Comparison of ENCODE assay signal across 8 cellular contexts in the genomic region with DNA sequence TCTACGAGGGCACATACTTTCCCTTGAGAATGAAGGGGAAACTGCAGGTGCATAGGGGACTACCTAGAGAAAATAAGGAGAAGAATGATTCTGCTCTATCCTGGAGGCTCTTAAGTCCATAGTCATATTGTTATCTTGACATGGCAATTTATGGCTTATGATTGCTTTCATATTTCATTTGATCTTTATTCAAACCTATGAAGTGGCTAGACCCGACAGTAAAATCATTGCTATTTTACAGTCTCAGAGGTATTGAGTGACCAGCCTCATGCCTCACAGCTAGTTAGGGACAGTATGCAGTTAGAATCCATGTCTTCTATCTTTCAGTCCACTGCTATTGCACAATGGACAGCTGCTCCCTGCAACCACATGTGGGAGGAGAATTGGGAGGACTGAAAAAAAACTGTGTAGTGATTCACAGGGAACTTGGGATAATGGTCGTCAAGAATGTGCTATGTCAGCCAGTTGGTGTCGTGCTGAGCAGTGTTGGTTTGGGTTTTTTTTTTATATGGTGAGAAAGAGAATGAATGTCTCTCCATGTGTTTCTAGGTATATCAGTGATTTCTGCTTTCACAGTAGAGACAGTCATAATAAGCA.
DNase-seq lines count a peak whose midpoint lies in the region; ATAC-seq and TF ChIP-seq lines count a peak whose summit lies in the region.

No MANE protein-coding gene starts in this region.

- no peak overlapping the region for H3K4me3 ChIP-seq in mucosa of descending colon

- peaks cover 8% of the 10 kb centered on the region for H3K4me1 ChIP-seq in mucosa of descending colon (ENCODE audit: low read depth)

- TF ChIP-seq CTCF in mucosa of descending colon (IDR thresholded peaks at IDR 0.05): no peak

- peak; percentile 89 for ATAC-seq in mucosa of descending colon
- ATAC-seq in HG02981 (IDR thresholded peaks at IDR 0.05; ENCODE audit: unreplicated experiment): no peak

- H3K36me3 ChIP-seq in mucosa of descending colon (ENCODE audit: low read depth): no peaks in the 10 kb centered on the region

- DNase-seq in CD1c-positive myeloid dendritic cell (ENCODE audit: extremely low spot score): peak; percentile 46
- peak; percentile 34 for DNase-seq in MV-4-11 (lab: John Stamatoyannopoulos, UW)
- peak; percentile 4 for DNase-seq in dermis blood vessel endothelial cell
- DNase-seq in mucosa of descending colon: peak in 1 of 3 donors; percentile 43
- no peak for DNase-seq in GM19240 (ENCODE audit: insufficient read length, low spot score)
- no peak for DNase-seq in activated naive CD4-positive, alpha-beta T cell treated with Interleukin-2 at 50 U/mL for 16 hours
- DNase-seq in OCI-M2 (lab: John Stamatoyannopoulos, UW; ENCODE audit: unreplicated experiment): no peak

- intact Hi-C loops in mucosa of descending colon (cut with DNase I, micrococcal nuclease): no loop called here

- H3K9me3 ChIP-seq in mucosa of descending colon: no peaks in the 10 kb centered on the region

Comparison
In these comparisons a context has a peak if more than half of its experiments do, and no peak if none do; other contexts are left out.
1. DNase-seq: peak in CD1c-positive myeloid dendritic cell (single experiment), MV-4-11 (single experiment) and dermis blood vessel endothelial cell (single experiment); none in GM19240 (single experiment), activated naive CD4-positive, alpha-beta T cell treated with Interleukin-2 at 50 U/mL for 16 hours (single experiment) and OCI-M2 (single experiment).